12 cellular contexts compared by ENCODE assay signal in genomic region chr13:97275265-97275664, GRCh38. TPM values are rescaled to one million over a fixed set of nuclear protein-coding genes. Genes with fewer than 3 reads are reported as not detected.
DNase-seq lines count a peak whose midpoint lies in the region; ATAC-seq, FAIRE-seq and TF ChIP-seq lines count a peak whose summit lies in the region.
"Had no signal": no experiment of that assay in that cellular context is flagged by ENCODE, and none has a peak within 500 bp of the region (broad histone marks: within the 10 kb centered on the region; RNA-seq: fewer than 3 reads in every experiment).

No MANE protein-coding gene starts in this region.

- TF ChIP-seq POLR2A in A549 (IDR thresholded peaks at IDR 0.05; ENCODE audit: low read length): no peak

- ATAC-seq in A549: peak; percentile 63 to 80; a peak in 5 of 6 replicates
- no peak for ATAC-seq in GM19467 (IDR thresholded peaks at IDR 0.05; ENCODE audit: unreplicated experiment)
- ATAC-seq in HG03342 (IDR thresholded peaks at IDR 0.05; ENCODE audit: unreplicated experiment): no peak
- ATAC-seq: activated T-cell treated with anti-CD3 and anti-CD28 coated beads, Interleukin-2, amount 50 U/mL, for 72 hours had no signal

- CTCF ChIA-PET in A549 (lab: Yijun Ruan, JAX): interaction anchor here (0.6 to 0.9 kb wide), 2 partner anchors 17 to 68 kb away, joined by 3 read pairs; no protein-coding TSS in a partner anchor

- no peak overlapping the region for H3K4me3 ChIP-seq in A549

- 0 out of 5 replicates have a peak, but pooled peaks of 1 of the 2 experiments have one; percentile 12 for TF ChIP-seq EP300 in A549 (IDR thresholded peaks at IDR 0.05)

- H3K27ac ChIP-seq in A549: peak overlapping the region; percentile 80 to 95

- no peaks in the 10 kb centered on the region for H3K9me3 Mint-ChIP-seq in mesothelial cell of epicardium
- H3K9me3 Mint-ChIP-seq: activated T-cell treated with anti-CD3 and anti-CD28 coated beads, Interleukin-2, amount 50 U/mL, for 72 hours had no signal

- DNase-seq in A549 (ENCODE audit: low read depth in 1 of 2, low spot score in 1 of 2) (peak in 1 of 2 experiments; percentile 50), M059J (ENCODE audit: low read depth) (peak; percentile 86), mesothelial cell of epicardium (ENCODE audit: low spot score in 2 of 2, unreplicated experiment in 2 of 2) (no peak), hypothalamus (lab: John Stamatoyannopoulos, UW) (no peak), NCI-H345 (lab: John Stamatoyannopoulos, UW) (no peak)
- DNase-seq: activated T-cell treated with anti-CD3 and anti-CD28 coated beads, Interleukin-2, amount 50 U/mL, for 72 hours; AML-193; glutamatergic neuron; MV-4-11 had no signal

- no peaks in the 10 kb centered on the region for H3K27me3 Mint-ChIP-seq in mesothelial cell of epicardium (ENCODE audit: low read depth)

- peaks cover 13% of the 10 kb centered on the region for H3K36me3 Mint-ChIP-seq in mesothelial cell of epicardium

- peak overlapping the region; percentile 85 for H3K27ac Mint-ChIP-seq in mesothelial cell of epicardium

- H3K4me3 Mint-ChIP-seq in mesothelial cell of epicardium: no peak overlapping the region
- H3K4me3 Mint-ChIP-seq: activated T-cell treated with anti-CD3 and anti-CD28 coated beads, Interleukin-2, amount 50 U/mL, for 72 hours had no signal

- TF ChIP-seq CTCF in A549 (IDR thresholded peaks at IDR 0.05): no peak
- no peak for TF ChIP-seq CTCF in mesothelial cell of epicardium (IDR thresholded peaks at IDR 0.05; ENCODE audit: unreplicated experiment)

- no peak for TF ChIP-seq RAD21 in A549 (conservative IDR thresholded peaks at IDR 0.05 in 1 of 2, IDR thresholded peaks at IDR 0.05 in 1 of 2)

- WGBS in A549 (ENCODE audit: missing lambda C conversion rate): under 1% methylated on average over 4 of the region's 4 CpGs

- H3K4me2 ChIP-seq in A549: peak overlapping the region; percentile 71

- POLR2A ChIA-PET in A549 (lab: Yijun Ruan, JAX): no interaction called here

- H3K4me1 ChIP-seq in A549: peaks cover 73% of the 10 kb centered on the region

- peaks cover 63% of the 10 kb centered on the region for H3K4me1 Mint-ChIP-seq in mesothelial cell of epicardium

- FAIRE-seq in A549 (lab: Jason Lieb, UNC) (no peak), endometrium (lab: Jason Lieb, UNC) (peak; percentile 73)

- no peaks in the 10 kb centered on the region for H3K9me3 ChIP-seq in A549

TF ChIP-seq in A549, 52 proteins besides CTCF, POLR2A, EP300 and RAD21:
- TF ChIP-seq TP53 (CRISPR knock-in tag; IDR thresholded peaks at IDR 0.05) (no peak), FOSL2 (IDR thresholded peaks at IDR 0.05) (peak; percentile 44; the same call in 1 of the 2 replicates), FOSL2 (CRISPR knock-in tag; IDR thresholded peaks at IDR 0.05) (peak; percentile 36; the same call in 1 of the 2 replicates), GATA3 (IDR thresholded peaks at IDR 0.05; ENCODE audit: borderline replicate concordance) (0 out of 2 replicates have a peak, but pooled peaks have one; percentile 31), TFCP2L1 (CRISPR knock-in tag; IDR thresholded peaks at IDR 0.05) (no peak), MAFK (IDR thresholded peaks at IDR 0.05; ENCODE audit: partially characterized antibody) (peak; percentile 47), JUNB (IDR thresholded peaks at IDR 0.05) (0 out of 2 replicates have a peak, but pooled peaks have one; percentile 9), EHMT2 (IDR thresholded peaks at IDR 0.05; ENCODE audit: low read depth) (no peak), JUN (IDR thresholded peaks at IDR 0.05) (peak in 1 of 2 experiments; percentile 33; a peak in 1 of 5 replicates), RNF2 (IDR thresholded peaks at IDR 0.05; ENCODE audit: borderline replicate concordance, low read depth) (no peak), CEBPB (IDR thresholded peaks at IDR 0.05) (peak in 1 of 2 experiments; percentile 62; a peak in 3 of 4 replicates)

RNA-seq across cellular contexts. Expression of gene MBNL2, which starts 53.1 kb away (rescaled TPM):
- 20.6 and 25.9 TPM in 2 replicates for polyA plus RNA-seq in A549 (2011; rRNA removed)
- 4.6 and 6.1 TPM in 2 replicates for polyA plus RNA-seq in A549 (2012; cell fraction: cytosol; rRNA removed)
- polyA plus RNA-seq in A549 (2012; cell fraction: nucleus; rRNA removed): 6.1 and 8.6 TPM in 2 replicates
- polyA plus RNA-seq in A549 (2017; fragmentation: RNase III; extraction: RNeasy Plus Mini Kit Qiagen cat#74134 plus additional on column Dnase treatment): 15.4 to 21.3 TPM (median 18.7 TPM) in 3 replicates
- 37.8 and 44.0 TPM in 2 replicates for polyA minus RNA-seq in A549 (2011; rRNA and poly(A)+ RNA removed)
- 57.2 and 72.8 TPM in 2 replicates for total RNA-seq in M059J (2014; rRNA removed; shearing (Covaris generic))
- 71.8 to 78.9 TPM (median 76.9 TPM) in 3 replicates for total RNA-seq in mesothelial cell of epicardium

Comparison
In these comparisons a context has a peak if more than half of its experiments do, and no peak if none do; other contexts are left out.
1. ATAC-seq: peak in A549 (2 of 2); none in GM19467 (single experiment) and HG03342 (single experiment).